In the genomic region with DNA sequence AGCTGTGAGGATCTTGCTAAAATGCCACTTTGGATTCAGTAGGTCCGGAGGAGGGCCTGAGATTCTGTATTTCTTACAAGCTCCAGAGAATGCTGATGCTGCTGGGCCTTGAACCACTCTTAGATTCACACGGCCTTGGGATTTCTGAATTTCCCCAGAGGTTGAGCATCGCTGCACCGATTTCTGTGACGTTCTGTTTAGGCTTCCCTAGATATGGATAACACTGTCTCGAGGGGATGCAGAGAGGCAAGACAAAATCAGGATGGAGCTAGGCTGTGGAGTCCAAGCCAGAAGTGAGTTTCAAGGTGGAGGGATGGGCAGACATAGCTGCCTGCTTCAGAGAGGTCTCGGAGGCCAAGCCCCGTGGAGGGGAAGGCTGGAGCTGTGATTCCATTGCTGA, we compare ENCODE assay signal across 1 cellular context.
A peak's percentile ranks its signal among the peaks of the same experiment; 100 is the strongest.
TF ChIP-seq lines count a peak whose summit lies in the region.

No MANE protein-coding gene starts in this region.

TF ChIP-seq in HepG2, 621 proteins besides CTCF, POLR2A, EP300 and RAD21 (continues in another document):
- no peak for TF ChIP-seq CENPX (CRISPR knock-in tag; IDR thresholded peaks at IDR 0.05)
- no peak for TF ChIP-seq JUNB (CRISPR knock-in tag; IDR thresholded peaks at IDR 0.05; ENCODE audit: borderline replicate concordance)
- TF ChIP-seq, protein P1, sequence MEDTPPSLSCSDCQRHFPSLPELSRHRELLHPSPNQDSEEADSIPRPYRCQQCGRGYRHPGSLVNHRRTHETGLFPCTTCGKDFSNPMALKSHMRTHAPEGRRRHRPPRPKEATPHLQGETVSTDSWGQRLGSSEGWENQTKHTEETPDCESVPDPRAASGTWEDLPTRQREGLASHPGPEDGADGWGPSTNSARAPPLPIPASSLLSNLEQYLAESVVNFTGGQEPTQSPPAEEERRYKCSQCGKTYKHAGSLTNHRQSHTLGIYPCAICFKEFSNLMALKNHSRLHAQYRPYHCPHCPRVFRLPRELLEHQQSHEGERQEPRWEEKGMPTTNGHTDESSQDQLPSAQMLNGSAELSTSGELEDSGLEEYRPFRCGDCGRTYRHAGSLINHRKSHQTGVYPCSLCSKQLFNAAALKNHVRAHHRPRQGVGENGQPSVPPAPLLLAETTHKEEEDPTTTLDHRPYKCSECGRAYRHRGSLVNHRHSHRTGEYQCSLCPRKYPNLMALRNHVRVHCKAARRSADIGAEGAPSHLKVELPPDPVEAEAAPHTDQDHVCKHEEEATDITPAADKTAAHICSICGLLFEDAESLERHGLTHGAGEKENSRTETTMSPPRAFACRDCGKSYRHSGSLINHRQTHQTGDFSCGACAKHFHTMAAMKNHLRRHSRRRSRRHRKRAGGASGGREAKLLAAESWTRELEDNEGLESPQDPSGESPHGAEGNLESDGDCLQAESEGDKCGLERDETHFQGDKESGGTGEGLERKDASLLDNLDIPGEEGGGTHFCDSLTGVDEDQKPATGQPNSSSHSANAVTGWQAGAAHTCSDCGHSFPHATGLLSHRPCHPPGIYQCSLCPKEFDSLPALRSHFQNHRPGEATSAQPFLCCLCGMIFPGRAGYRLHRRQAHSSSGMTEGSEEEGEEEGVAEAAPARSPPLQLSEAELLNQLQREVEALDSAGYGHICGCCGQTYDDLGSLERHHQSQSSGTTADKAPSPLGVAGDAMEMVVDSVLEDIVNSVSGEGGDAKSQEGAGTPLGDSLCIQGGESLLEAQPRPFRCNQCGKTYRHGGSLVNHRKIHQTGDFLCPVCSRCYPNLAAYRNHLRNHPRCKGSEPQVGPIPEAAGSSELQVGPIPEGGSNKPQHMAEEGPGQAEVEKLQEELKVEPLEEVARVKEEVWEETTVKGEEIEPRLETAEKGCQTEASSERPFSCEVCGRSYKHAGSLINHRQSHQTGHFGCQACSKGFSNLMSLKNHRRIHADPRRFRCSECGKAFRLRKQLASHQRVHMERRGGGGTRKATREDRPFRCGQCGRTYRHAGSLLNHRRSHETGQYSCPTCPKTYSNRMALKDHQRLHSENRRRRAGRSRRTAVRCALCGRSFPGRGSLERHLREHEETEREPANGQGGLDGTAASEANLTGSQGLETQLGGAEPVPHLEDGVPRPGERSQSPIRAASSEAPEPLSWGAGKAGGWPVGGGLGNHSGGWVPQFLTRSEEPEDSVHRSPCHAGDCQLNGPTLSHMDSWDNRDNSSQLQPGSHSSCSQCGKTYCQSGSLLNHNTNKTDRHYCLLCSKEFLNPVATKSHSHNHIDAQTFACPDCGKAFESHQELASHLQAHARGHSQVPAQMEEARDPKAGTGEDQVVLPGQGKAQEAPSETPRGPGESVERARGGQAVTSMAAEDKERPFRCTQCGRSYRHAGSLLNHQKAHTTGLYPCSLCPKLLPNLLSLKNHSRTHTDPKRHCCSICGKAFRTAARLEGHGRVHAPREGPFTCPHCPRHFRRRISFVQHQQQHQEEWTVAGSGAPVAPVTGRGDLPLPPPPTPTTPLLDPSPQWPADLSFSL (CRISPR knock-in tag; IDR thresholded peaks at IDR 0.05) = no peak
- TF ChIP-seq, protein P2, sequence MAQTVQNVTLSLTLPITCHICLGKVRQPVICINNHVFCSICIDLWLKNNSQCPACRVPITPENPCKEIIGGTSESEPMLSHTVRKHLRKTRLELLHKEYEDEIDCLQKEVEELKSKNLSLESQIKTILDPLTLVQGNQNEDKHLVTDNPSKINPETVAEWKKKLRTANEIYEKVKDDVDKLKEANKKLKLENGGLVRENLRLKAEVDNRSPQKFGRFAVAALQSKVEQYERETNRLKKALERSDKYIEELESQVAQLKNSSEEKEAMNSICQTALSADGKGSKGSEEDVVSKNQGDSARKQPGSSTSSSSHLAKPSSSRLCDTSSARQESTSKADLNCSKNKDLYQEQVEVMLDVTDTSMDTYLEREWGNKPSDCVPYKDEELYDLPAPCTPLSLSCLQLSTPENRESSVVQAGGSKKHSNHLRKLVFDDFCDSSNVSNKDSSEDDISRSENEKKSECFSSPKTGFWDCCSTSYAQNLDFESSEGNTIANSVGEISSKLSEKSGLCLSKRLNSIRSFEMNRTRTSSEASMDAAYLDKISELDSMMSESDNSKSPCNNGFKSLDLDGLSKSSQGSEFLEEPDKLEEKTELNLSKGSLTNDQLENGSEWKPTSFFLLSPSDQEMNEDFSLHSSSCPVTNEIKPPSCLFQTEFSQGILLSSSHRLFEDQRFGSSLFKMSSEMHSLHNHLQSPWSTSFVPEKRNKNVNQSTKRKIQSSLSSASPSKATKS (CRISPR knock-in tag; IDR thresholded peaks at IDR 0.05) = no peak
- no peak for TF ChIP-seq ZNF703 (CRISPR knock-in tag; IDR thresholded peaks at IDR 0.05; ENCODE audit: borderline replicate concordance)
- TF ChIP-seq, protein P3, sequence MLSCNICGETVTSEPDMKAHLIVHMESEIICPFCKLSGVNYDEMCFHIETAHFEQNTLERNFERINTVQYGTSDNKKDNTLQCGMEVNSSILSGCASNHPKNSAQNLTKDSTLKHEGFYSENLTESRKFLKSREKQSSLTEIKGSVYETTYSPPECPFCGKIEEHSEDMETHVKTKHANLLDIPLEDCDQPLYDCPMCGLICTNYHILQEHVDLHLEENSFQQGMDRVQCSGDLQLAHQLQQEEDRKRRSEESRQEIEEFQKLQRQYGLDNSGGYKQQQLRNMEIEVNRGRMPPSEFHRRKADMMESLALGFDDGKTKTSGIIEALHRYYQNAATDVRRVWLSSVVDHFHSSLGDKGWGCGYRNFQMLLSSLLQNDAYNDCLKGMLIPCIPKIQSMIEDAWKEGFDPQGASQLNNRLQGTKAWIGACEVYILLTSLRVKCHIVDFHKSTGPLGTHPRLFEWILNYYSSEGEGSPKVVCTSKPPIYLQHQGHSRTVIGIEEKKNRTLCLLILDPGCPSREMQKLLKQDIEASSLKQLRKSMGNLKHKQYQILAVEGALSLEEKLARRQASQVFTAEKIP (CRISPR knock-in tag; IDR thresholded peaks at IDR 0.05; ENCODE audit: borderline replicate concordance) = no peak
- 0 out of 2 replicates have a peak, but pooled peaks have one; percentile 5 for TF ChIP-seq IRF2 (CRISPR knock-in tag; IDR thresholded peaks at IDR 0.05)
- no peak for TF ChIP-seq FOSL1 (CRISPR knock-in tag; IDR thresholded peaks at IDR 0.05; ENCODE audit: borderline replicate concordance)
- TF ChIP-seq, protein P4, sequence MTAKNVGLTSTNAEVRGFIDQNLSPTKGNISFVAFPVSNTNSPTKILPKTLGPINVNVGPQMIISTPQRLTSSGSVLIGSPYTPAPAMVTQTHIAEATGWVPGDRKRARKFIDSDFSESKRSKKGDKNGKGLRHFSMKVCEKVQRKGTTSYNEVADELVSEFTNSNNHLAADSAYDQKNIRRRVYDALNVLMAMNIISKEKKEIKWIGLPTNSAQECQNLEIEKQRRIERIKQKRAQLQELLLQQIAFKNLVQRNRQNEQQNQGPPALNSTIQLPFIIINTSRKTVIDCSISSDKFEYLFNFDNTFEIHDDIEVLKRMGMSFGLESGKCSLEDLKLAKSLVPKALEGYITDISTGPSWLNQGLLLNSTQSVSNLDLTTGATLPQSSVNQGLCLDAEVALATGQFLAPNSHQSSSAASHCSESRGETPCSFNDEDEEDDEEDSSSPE (CRISPR knock-in tag; IDR thresholded peaks at IDR 0.05) = no peak
- TF ChIP-seq, protein P5, sequence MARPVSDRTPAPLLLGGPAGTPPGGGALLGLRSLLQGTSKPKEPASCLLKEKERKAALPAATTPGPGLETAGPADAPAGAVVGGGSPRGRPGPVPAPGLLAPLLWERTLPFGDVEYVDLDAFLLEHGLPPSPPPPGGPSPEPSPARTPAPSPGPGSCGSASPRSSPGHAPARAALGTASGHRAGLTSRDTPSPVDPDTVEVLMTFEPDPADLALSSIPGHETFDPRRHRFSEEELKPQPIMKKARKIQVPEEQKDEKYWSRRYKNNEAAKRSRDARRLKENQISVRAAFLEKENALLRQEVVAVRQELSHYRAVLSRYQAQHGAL (CRISPR knock-in tag; IDR thresholded peaks at IDR 0.05; ENCODE audit: not compliant biosample characterization) = no peak
- no peak for TF ChIP-seq TEAD3 (CRISPR knock-in tag; optimal IDR thresholded peaks at IDR 0.05; ENCODE audit: borderline replicate concordance)
- TF ChIP-seq HNRNPL (IDR thresholded peaks at IDR 0.05; ENCODE audit: low read depth, low read length) = no peak
- TF ChIP-seq KLF13 (CRISPR knock-in tag; IDR thresholded peaks at IDR 0.05) = 0 out of 2 replicates have a peak, but pooled peaks have one; percentile 30
- TF ChIP-seq MLLT10 (CRISPR knock-in tag; IDR thresholded peaks at IDR 0.05) = no peak
- TF ChIP-seq ZBTB38 (CRISPR knock-in tag; IDR thresholded peaks at IDR 0.05) = peak; percentile 94
- TF ChIP-seq MEIS1 (CRISPR knock-in tag; IDR thresholded peaks at IDR 0.05; ENCODE audit: borderline replicate concordance) = no peak
- TF ChIP-seq, protein P6, sequence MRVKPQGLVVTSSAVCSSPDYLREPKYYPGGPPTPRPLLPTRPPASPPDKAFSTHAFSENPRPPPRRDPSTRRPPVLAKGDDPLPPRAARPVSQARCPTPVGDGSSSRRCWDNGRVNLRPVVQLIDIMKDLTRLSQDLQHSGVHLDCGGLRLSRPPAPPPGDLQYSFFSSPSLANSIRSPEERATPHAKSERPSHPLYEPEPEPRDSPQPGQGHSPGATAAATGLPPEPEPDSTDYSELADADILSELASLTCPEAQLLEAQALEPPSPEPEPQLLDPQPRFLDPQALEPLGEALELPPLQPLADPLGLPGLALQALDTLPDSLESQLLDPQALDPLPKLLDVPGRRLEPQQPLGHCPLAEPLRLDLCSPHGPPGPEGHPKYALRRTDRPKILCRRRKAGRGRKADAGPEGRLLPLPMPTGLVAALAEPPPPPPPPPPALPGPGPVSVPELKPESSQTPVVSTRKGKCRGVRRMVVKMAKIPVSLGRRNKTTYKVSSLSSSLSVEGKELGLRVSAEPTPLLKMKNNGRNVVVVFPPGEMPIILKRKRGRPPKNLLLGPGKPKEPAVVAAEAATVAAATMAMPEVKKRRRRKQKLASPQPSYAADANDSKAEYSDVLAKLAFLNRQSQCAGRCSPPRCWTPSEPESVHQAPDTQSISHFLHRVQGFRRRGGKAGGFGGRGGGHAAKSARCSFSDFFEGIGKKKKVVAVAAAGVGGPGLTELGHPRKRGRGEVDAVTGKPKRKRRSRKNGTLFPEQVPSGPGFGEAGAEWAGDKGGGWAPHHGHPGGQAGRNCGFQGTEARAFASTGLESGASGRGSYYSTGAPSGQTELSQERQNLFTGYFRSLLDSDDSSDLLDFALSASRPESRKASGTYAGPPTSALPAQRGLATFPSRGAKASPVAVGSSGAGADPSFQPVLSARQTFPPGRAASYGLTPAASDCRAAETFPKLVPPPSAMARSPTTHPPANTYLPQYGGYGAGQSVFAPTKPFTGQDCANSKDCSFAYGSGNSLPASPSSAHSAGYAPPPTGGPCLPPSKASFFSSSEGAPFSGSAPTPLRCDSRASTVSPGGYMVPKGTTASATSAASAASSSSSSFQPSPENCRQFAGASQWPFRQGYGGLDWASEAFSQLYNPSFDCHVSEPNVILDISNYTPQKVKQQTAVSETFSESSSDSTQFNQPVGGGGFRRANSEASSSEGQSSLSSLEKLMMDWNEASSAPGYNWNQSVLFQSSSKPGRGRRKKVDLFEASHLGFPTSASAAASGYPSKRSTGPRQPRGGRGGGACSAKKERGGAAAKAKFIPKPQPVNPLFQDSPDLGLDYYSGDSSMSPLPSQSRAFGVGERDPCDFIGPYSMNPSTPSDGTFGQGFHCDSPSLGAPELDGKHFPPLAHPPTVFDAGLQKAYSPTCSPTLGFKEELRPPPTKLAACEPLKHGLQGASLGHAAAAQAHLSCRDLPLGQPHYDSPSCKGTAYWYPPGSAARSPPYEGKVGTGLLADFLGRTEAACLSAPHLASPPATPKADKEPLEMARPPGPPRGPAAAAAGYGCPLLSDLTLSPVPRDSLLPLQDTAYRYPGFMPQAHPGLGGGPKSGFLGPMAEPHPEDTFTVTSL (CRISPR knock-in tag; IDR thresholded peaks at IDR 0.05; ENCODE audit: borderline replicate concordance) = 0 out of 2 replicates have a peak, but pooled peaks have one; percentile 29
- TF ChIP-seq, protein P7, sequence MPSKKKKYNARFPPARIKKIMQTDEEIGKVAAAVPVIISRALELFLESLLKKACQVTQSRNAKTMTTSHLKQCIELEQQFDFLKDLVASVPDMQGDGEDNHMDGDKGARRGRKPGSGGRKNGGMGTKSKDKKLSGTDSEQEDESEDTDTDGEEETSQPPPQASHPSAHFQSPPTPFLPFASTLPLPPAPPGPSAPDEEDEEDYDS (CRISPR knock-in tag; IDR thresholded peaks at IDR 0.05) = no peak
- no peak for TF ChIP-seq ZNF644 (CRISPR knock-in tag; IDR thresholded peaks at IDR 0.05; ENCODE audit: low read depth)
- no peak for TF ChIP-seq ZFP82 (CRISPR knock-in tag; IDR thresholded peaks at IDR 0.05; ENCODE audit: borderline replicate concordance)
- TF ChIP-seq, protein P8, sequence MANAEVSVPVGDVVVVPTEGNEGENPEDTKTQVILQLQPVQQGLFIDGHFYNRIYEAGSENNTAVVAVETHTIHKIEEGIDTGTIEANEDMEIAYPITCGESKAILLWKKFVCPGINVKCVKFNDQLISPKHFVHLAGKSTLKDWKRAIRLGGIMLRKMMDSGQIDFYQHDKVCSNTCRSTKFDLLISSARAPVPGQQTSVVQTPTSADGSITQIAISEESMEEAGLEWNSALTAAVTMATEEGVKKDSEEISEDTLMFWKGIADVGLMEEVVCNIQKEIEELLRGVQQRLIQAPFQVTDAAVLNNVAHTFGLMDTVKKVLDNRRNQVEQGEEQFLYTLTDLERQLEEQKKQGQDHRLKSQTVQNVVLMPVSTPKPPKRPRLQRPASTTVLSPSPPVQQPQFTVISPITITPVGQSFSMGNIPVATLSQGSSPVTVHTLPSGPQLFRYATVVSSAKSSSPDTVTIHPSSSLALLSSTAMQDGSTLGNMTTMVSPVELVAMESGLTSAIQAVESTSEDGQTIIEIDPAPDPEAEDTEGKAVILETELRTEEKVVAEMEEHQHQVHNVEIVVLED (CRISPR knock-in tag; IDR thresholded peaks at IDR 0.05; ENCODE audit: borderline replicate concordance) = no peak
- TF ChIP-seq, protein P9, sequence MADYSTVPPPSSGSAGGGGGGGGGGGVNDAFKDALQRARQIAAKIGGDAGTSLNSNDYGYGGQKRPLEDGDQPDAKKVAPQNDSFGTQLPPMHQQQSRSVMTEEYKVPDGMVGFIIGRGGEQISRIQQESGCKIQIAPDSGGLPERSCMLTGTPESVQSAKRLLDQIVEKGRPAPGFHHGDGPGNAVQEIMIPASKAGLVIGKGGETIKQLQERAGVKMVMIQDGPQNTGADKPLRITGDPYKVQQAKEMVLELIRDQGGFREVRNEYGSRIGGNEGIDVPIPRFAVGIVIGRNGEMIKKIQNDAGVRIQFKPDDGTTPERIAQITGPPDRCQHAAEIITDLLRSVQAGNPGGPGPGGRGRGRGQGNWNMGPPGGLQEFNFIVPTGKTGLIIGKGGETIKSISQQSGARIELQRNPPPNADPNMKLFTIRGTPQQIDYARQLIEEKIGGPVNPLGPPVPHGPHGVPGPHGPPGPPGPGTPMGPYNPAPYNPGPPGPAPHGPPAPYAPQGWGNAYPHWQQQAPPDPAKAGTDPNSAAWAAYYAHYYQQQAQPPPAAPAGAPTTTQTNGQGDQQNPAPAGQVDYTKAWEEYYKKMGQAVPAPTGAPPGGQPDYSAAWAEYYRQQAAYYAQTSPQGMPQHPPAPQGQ (CRISPR knock-in tag; IDR thresholded peaks at IDR 0.05; ENCODE audit: borderline replicate concordance) = no peak
- TF ChIP-seq, protein P10, sequence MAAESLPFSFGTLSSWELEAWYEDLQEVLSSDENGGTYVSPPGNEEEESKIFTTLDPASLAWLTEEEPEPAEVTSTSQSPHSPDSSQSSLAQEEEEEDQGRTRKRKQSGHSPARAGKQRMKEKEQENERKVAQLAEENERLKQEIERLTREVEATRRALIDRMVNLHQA (CRISPR knock-in tag; IDR thresholded peaks at IDR 0.05) = no peak
- no peak for TF ChIP-seq ZSCAN25 (CRISPR knock-in tag; IDR thresholded peaks at IDR 0.05)
- TF ChIP-seq ZNF709 (CRISPR knock-in tag; IDR thresholded peaks at IDR 0.05) = no peak
- TF ChIP-seq NR2C2 (CRISPR knock-in tag; IDR thresholded peaks at IDR 0.05; ENCODE audit: borderline replicate concordance) = 0 out of 2 replicates have a peak, but pooled peaks have one; percentile 17
- TF ChIP-seq NFATC3 (CRISPR knock-in tag; IDR thresholded peaks at IDR 0.05) = no peak
- no peak for TF ChIP-seq ZNF12 (CRISPR knock-in tag; IDR thresholded peaks at IDR 0.05)
- peak; percentile 84 for TF ChIP-seq PRPF4 (IDR thresholded peaks at IDR 0.05; ENCODE audit: low read depth, low read length, poor library complexity, severe bottlenecking)
